Comparison of ENCODE assay signal across 1 cellular context in the genomic region with DNA sequence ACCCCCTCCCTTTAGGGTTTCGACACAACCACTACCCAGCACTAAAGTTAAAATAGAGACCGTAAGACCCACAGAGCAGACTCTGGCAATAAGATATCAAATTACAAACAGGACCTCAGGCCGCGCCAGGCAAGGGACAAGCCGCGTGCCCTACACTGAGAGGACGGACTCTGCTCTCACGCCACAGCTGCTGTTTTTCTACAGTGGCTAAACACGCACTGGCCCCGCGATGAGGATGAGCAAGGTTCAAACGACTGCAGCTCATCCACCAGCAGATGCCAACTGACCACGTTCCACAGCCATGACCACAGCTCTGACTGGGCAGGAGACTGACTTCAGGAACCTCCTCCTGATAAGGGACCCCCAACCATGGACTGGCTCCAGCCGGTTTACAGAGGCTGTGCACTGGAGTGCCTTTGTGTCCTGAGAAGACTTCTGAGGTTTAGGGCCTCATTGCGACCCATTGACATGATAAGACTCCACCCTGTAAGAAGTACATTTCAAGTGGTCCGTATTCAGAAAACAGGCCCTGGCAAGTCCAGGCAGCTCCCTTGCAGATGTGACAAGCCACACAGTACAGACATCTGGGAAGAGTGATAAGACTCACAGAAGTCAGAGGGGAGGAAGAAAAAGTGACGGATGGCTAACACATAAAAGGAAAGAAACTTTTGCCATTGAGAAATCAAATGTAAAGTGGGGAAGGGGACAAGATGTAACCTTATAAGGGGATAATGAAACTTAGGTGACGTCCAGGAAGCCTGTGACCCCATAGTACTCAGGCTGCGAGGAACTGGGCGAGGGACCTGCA.
A peak's percentile ranks its signal among the peaks of the same experiment; 100 is the strongest.
TF ChIP-seq lines count a peak whose summit lies in the region.

No MANE protein-coding gene starts in this region.

TF ChIP-seq in K562, 482 proteins besides CTCF, POLR2A, EP300 and RAD21 (continued from another document):
- TF ChIP-seq, protein P1, sequence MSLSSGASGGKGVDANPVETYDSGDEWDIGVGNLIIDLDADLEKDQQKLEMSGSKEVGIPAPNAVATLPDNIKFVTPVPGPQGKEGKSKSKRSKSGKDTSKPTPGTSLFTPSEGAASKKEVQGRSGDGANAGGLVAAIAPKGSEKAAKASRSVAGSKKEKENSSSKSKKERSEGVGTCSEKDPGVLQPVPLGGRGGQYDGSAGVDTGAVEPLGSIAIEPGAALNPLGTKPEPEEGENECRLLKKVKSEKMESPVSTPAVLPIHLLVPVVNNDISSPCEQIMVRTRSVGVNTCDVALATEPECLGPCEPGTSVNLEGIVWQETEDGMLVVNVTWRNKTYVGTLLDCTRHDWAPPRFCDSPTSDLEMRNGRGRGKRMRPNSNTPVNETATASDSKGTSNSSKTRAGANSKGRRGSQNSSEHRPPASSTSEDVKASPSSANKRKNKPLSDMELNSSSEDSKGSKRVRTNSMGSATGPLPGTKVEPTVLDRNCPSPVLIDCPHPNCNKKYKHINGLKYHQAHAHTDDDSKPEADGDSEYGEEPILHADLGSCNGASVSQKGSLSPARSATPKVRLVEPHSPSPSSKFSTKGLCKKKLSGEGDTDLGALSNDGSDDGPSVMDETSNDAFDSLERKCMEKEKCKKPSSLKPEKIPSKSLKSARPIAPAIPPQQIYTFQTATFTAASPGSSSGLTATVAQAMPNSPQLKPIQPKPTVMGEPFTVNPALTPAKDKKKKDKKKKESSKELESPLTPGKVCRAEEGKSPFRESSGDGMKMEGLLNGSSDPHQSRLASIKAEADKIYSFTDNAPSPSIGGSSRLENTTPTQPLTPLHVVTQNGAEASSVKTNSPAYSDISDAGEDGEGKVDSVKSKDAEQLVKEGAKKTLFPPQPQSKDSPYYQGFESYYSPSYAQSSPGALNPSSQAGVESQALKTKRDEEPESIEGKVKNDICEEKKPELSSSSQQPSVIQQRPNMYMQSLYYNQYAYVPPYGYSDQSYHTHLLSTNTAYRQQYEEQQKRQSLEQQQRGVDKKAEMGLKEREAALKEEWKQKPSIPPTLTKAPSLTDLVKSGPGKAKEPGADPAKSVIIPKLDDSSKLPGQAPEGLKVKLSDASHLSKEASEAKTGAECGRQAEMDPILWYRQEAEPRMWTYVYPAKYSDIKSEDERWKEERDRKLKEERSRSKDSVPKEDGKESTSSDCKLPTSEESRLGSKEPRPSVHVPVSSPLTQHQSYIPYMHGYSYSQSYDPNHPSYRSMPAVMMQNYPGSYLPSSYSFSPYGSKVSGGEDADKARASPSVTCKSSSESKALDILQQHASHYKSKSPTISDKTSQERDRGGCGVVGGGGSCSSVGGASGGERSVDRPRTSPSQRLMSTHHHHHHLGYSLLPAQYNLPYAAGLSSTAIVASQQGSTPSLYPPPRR (CRISPR knock-in tag; IDR thresholded peaks at IDR 0.05; ENCODE audit: borderline replicate concordance), result no peak
- TF ChIP-seq MEIS2 (IDR thresholded peaks at IDR 0.05; ENCODE audit: partially characterized antibody) (peak; percentile 95), CTBP1 (IDR thresholded peaks at IDR 0.05; ENCODE audit: borderline replicate concordance) (peak; percentile 83), DPF2 (IDR thresholded peaks at IDR 0.05) (peak; percentile 95), CEBPZ (IDR thresholded peaks at IDR 0.05; ENCODE audit: borderline replicate concordance, low read depth, low read length) (no peak), FOSL1 (tag; conservative IDR thresholded peaks at IDR 0.05) (peak; percentile 73), MBD2 (IDR thresholded peaks at IDR 0.05; ENCODE audit: borderline replicate concordance, low read depth) (0 out of 2 replicates have a peak, but pooled peaks have one; percentile 29), NFRKB (IDR thresholded peaks at IDR 0.05; ENCODE audit: low read depth) (peak; percentile 63; the same call in 1 of the 2 replicates), STAG1 (CRISPR knock-in tag; IDR thresholded peaks at IDR 0.05; ENCODE audit: borderline replicate concordance) (no peak), ESRRA (IDR thresholded peaks at IDR 0.05; ENCODE audit: borderline replicate concordance, low read depth) (peak; percentile 72; the same call in 1 of the 2 replicates)
- TF ChIP-seq, protein P2, sequence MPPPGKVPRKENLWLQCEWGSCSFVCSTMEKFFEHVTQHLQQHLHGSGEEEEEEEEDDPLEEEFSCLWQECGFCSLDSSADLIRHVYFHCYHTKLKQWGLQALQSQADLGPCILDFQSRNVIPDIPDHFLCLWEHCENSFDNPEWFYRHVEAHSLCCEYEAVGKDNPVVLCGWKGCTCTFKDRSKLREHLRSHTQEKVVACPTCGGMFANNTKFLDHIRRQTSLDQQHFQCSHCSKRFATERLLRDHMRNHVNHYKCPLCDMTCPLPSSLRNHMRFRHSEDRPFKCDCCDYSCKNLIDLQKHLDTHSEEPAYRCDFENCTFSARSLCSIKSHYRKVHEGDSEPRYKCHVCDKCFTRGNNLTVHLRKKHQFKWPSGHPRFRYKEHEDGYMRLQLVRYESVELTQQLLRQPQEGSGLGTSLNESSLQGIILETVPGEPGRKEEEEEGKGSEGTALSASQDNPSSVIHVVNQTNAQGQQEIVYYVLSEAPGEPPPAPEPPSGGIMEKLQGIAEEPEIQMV (tag; conservative IDR thresholded peaks at IDR 0.05; ENCODE audit: low read depth), result peak; percentile 65
- TF ChIP-seq, protein P3, sequence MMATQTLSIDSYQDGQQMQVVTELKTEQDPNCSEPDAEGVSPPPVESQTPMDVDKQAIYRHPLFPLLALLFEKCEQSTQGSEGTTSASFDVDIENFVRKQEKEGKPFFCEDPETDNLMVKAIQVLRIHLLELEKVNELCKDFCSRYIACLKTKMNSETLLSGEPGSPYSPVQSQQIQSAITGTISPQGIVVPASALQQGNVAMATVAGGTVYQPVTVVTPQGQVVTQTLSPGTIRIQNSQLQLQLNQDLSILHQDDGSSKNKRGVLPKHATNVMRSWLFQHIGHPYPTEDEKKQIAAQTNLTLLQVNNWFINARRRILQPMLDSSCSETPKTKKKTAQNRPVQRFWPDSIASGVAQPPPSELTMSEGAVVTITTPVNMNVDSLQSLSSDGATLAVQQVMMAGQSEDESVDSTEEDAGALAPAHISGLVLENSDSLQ (IDR thresholded peaks at IDR 0.05), result peak; percentile 88
